8 cellular contexts compared by ENCODE assay signal in genomic region chr4:121950680-121951569, GRCh38. TPM values are rescaled to one million over a fixed set of nuclear protein-coding genes. Genes with fewer than 3 reads are reported as not detected.
DNase-seq lines count a peak whose midpoint lies in the region; ATAC-seq, FAIRE-seq and TF ChIP-seq lines count a peak whose summit lies in the region.

No MANE protein-coding gene starts in this region.

- peaks cover 18% of the 10 kb centered on the region for H4K20me1 ChIP-seq in BLaER1
- no peaks in the 10 kb centered on the region for H4K20me1 ChIP-seq in endothelial cell of umbilical vein (replicated peaks; ENCODE audit: control insufficient read depth, extremely low read depth, insufficient read depth, low read length)

- no peaks in the 10 kb centered on the region for H3K79me2 ChIP-seq in endothelial cell of umbilical vein (ENCODE audit: control insufficient read depth, insufficient read depth, low read length)

- no peak for FAIRE-seq in endothelial cell of umbilical vein (lab: Jason Lieb, UNC)

- H3K27me3 ChIP-seq in BLaER1 (peaks cover 66% of the 10 kb centered on the region), endothelial cell of umbilical vein (ENCODE audit: control insufficient read depth in 2 of 2, insufficient read depth in 2 of 2, low read length in 2 of 2) (peaks cover 29 to 32% of the 10 kb centered on the region in 2 experiments), muscle layer of duodenum (ENCODE audit: low read depth, low read length) (no peaks in the 10 kb centered on the region), transverse colon (peaks cover 55% of the 10 kb centered on the region)

- H3K9ac ChIP-seq in BLaER1 (0 out of 2 replicates have a peak overlapping the region, but pooled peaks have one; percentile 30), endothelial cell of umbilical vein (replicated peaks; ENCODE audit: extremely low read depth, insufficient read depth, low read length) (no peak overlapping the region)

- ATAC-seq in GM19438 (IDR thresholded peaks at IDR 0.05; ENCODE audit: low read depth, unreplicated experiment), result peak; percentile 24
- ATAC-seq in HG03442 (IDR thresholded peaks at IDR 0.05; ENCODE audit: unreplicated experiment), result peak; percentile 15

- H3K36me3 ChIP-seq in BLaER1 (no peaks in the 10 kb centered on the region), endothelial cell of umbilical vein (ENCODE audit: control insufficient read depth in 2 of 2, extremely low read depth in 1 of 2, insufficient read depth in 2 of 2, low read length in 2 of 2) (no peaks in the 10 kb centered on the region), muscle layer of duodenum (ENCODE audit: control insufficient read depth in 1 of 2, insufficient read depth in 2 of 2, low read length in 2 of 2) (no peaks in the 10 kb centered on the region), transverse colon (no peaks in the 10 kb centered on the region)

- CTCF ChIA-PET in endothelial cell of umbilical vein (lab: Charles Lee), result interaction anchor here (0.6 to 3.5 kb wide), 7 partner anchors 9 to 627 kb away, joined by 3 to 19 read pairs (median 6); no protein-coding TSS in a partner anchor

- intact Hi-C loops in endothelial cell of umbilical vein (cut with micrococcal nuclease), result loop anchor here (1.0 to 5.0 kb wide), 5 partner anchors 52 to 971 kb away; partner anchors contain the start of genes BLTP1 and NUDT6
- intact Hi-C loops in transverse colon (cut with DNase I; ENCODE audit: low total_unique reads), result no loop called here

- TF ChIP-seq EP300 in transverse colon (IDR thresholded peaks at IDR 0.05; ENCODE audit: low read depth), result no peak

- WGBS in transverse colon (ENCODE audit: low coverage in 1 of 2), 2 donors, result 0 to 3% methylated on average over 12 to 41 of the region's 83 CpGs

- H3K4me3 ChIP-seq in BLaER1 (peak overlapping the region; percentile 73), endothelial cell of umbilical vein (replicated peaks in 1 of 3; ENCODE audit: insufficient read depth in 1 of 3, low read depth in 1 of 3, low read length in 3 of 3) (peak overlapping the region; percentile 35 to 73 (median 61)), muscle layer of duodenum (ENCODE audit: low read depth in 1 of 2, low read length in 2 of 2) (peak overlapping the region; percentile 70 to 76), transverse colon (peak overlapping the region; percentile 45 to 74 (median 54))

- dilution Hi-C loops in endothelial cell of umbilical vein (cut with MboI; ENCODE audit: extremely low pct_ligation_motif_present, low sequenced_read_pairs), result no loop called here

- H3K9me3 ChIP-seq in BLaER1 (no peaks in the 10 kb centered on the region), endothelial cell of umbilical vein (replicated peaks; ENCODE audit: control insufficient read depth, insufficient read depth, low read length) (no peaks in the 10 kb centered on the region), muscle layer of duodenum (ENCODE audit: control insufficient read depth in 1 of 2, low read length in 2 of 2) (no peaks in the 10 kb centered on the region), transverse colon (no peaks in the 10 kb centered on the region)

- TF ChIP-seq CTCF in endothelial cell of umbilical vein (IDR thresholded peaks at IDR 0.05; ENCODE audit: extremely low read depth in 1 of 2, insufficient read depth in 1 of 2, low read depth in 1 of 2, low read length in 2 of 2) (no peak), transverse colon (IDR thresholded peaks at IDR 0.05) (no peak)

- peak overlapping the region; percentile 89 for H2AFZ ChIP-seq in endothelial cell of umbilical vein (ENCODE audit: low read depth, low read length)

- BruUV-seq in endothelial cell of umbilical vein (replicated peaks; lab: Mats Ljungman, UMichigan), result no TSS peak

- TF ChIP-seq POLR2A in endothelial cell of umbilical vein (IDR thresholded peaks at IDR 0.05; ENCODE audit: low read depth, low read length), result no peak
- no peak for TF ChIP-seq POLR2A in transverse colon (IDR thresholded peaks at IDR 0.05)

- no peaks in the 10 kb centered on the region for H3K9me1 ChIP-seq in endothelial cell of umbilical vein (replicated peaks; ENCODE audit: control insufficient read depth, extremely low read depth, insufficient read depth, low read length)

- DNase-seq in activated CD4-positive, CD25-positive, alpha-beta regulatory T cell treated with anti-CD3 and anti-CD28 coated beads, Interleukin-2, amount 50 U/mL, for 72 hours, result peak; percentile 33
- peak; percentile 13 for DNase-seq in endothelial cell of umbilical vein (ENCODE audit: low read depth, low spot score)
- peak; percentile 27 for DNase-seq in transverse colon
- DNase-seq in DMS153 (lab: John Stamatoyannopoulos, UW), result no peak

- POLR2A ChIA-PET in endothelial cell of umbilical vein (lab: Charles Lee), result no interaction called here

- H3K4me1 ChIP-seq in BLaER1, result peaks cover 14% of the 10 kb centered on the region
- H3K4me1 ChIP-seq in endothelial cell of umbilical vein (ENCODE audit: control insufficient read depth, extremely low read depth, insufficient read depth, low read length), result peaks cover 9% of the 10 kb centered on the region
- peaks cover 0 to 8% of the 10 kb centered on the region in 2 donors for H3K4me1 ChIP-seq in muscle layer of duodenum (ENCODE audit: control insufficient read depth in 1 of 2, insufficient read depth in 2 of 2, low read length in 2 of 2)
- H3K4me1 ChIP-seq in transverse colon, result peaks cover 0 to 24% (median 18%) of the 10 kb centered on the region in 4 donors

- H3K27ac ChIP-seq in BLaER1, result no peak overlapping the region
- no peak overlapping the region for H3K27ac ChIP-seq in endothelial cell of umbilical vein (ENCODE audit: insufficient read depth, low read depth, low read length)
- H3K27ac ChIP-seq in muscle layer of duodenum (ENCODE audit: low read length), result no peak overlapping the region
- peak overlapping the region in 2 of 4 donors; percentile 3 to 34 for H3K27ac ChIP-seq in transverse colon

- in situ Hi-C loops in transverse colon (cut with MboI; ENCODE audit: low pct_ligation_motif_present in 1 of 4, low pct_unique_long_range_greater_than_20kb in 1 of 4, low sequenced_read_pairs in 3 of 4), result no loop called here

- H3K4me2 ChIP-seq in BLaER1 (peak overlapping the region; percentile 99), endothelial cell of umbilical vein (ENCODE audit: insufficient read depth, low read length) (peak overlapping the region; percentile 95)

TF ChIP-seq in endothelial cell of umbilical vein, 7 proteins besides CTCF, POLR2A, EP300 and RAD21:
- TF ChIP-seq FOS (IDR thresholded peaks at IDR 0.05; ENCODE audit: borderline replicate concordance, insufficient read depth, low read length), result no peak

RNA-seq across cellular contexts. Expression of gene TRPC3, which starts 0.9 kb away (rescaled TPM):
- not detected in 2 replicates for total RNA-seq in endothelial cell of umbilical vein
- polyA plus RNA-seq in endothelial cell of umbilical vein, result not detected in 2 replicates
- polyA plus RNA-seq in endothelial cell of umbilical vein (2011; cell fraction: cytosol; rRNA removed), result 0.03 TPM in 1 of 2 replicates, not detected in the other
- polyA plus RNA-seq in endothelial cell of umbilical vein (2011; cell fraction: nucleus; rRNA removed), result 0.04 and 0.12 TPM in 2 replicates
- polyA plus RNA-seq in endothelial cell of umbilical vein (2012), result not detected in 2 replicates
- not detected in 2 replicates for polyA minus RNA-seq in endothelial cell of umbilical vein
- polyA minus RNA-seq in endothelial cell of umbilical vein (2011; cell fraction: cytosol; rRNA and poly(A)+ RNA removed), result not detected
- not detected in 2 replicates for polyA minus RNA-seq in endothelial cell of umbilical vein (2011; cell fraction: nucleus; rRNA and poly(A)+ RNA removed)
- total RNA-seq in transverse colon, result 1 to 10 TPM in 3 of 4 donors, not detected in 1; 1.1 to 3.4 (median 1.7) TPM
